34 cellular contexts compared by ENCODE assay signal in the genomic region with DNA sequence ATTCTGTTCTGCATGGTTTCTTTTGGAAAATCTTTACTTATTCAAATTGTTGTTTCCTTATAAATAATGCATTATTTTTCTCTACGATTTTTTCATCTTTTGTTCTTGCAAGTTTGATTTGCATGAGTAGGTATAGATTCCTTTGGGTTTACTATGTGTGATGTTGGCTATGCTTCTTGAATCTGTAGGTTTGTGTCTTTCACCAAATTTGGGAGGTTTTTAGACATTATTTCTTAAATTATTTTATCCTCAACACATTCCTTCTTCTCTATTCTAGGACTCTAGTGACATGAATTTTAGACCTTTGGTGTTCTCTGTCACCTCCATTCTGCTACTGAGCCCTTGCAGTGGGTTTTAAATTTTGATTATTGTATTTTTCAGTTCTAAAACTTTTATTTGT.
"Had no signal": no experiment of that assay in that cellular context is flagged by ENCODE, and none has a peak within 500 bp of the region (broad histone marks: within the 10 kb centered on the region; RNA-seq: fewer than 3 reads in every experiment).

No MANE protein-coding gene starts in this region.

- H3K36me3 ChIP-seq: cardiac muscle cell had no signal

- H3K4me3 Mint-ChIP-seq: activated B cell treated with CpG ODN at 0.5 μM for 24 hours; activated CD4-positive, alpha-beta memory T cell treated with anti-CD3 and anti-CD28 coated beads for 36 hours; activated CD4-positive, alpha-beta T cell treated with anti-CD3 and anti-CD28 coated beads, Interleukin-2, amount 10 ng/mL, durations not matched to agents 24 days and 14 days; activated CD8-positive, alpha-beta T cell treated with anti-CD3 and anti-CD28 coated beads for 36 hours; activated naive CD4-positive, alpha-beta T cell treated with anti-CD3 and anti-CD28 coated beads for 36 hours; activated naive CD8-positive, alpha-beta T cell treated with anti-CD3 and anti-CD28 coated beads for 36 hours; activated T-cell treated with anti-CD3 and anti-CD28 coated beads, Interleukin-2, amount 50 U/mL, for 4 hours; activated T-cell treated with anti-CD3 and anti-CD28 coated beads, Interleukin-2, amount 50 U/mL, for 72 hours; activated T-helper 1 cell treated with anti-CD3 and anti-CD28 coated beads, Interleukin-12 subunit alpha, Interleukin-12 subunit beta, Interleukin-2, Interleukin-4 antibody, amounts not matched to agents 30 ng/mL and 10 ng/mL and 1 ng/mL, durations not matched to agents 14 hours and 24 hours and 36 hours; activated T-helper 17 cell treated with anti-CD3 and anti-CD28 coated beads, Interleukin-2, amount 50 U/mL, for 72 hours; brain; T-helper 1 cell treated with Interleukin-12 subunit alpha and Interleukin-12 subunit beta and Interleukin-4 antibody, amounts not matched to agents 30 μg/mL and 1 μg/mL, for 36 hours; T-helper 2 cell treated with Interferon-gamma antibody and Interleukin-4, amounts not matched to agents 5 μg/mL and 100 μg/mL, for 36 hours had no signal

- H3K27ac ChIP-seq: ascending aorta, cardiac muscle cell, VCaP had no signal

- H3K27me3 Mint-ChIP-seq: activated B cell treated with CpG ODN at 0.5 μM for 24 hours; activated CD4-positive, alpha-beta memory T cell treated with anti-CD3 and anti-CD28 coated beads for 36 hours; activated CD4-positive, alpha-beta T cell treated with anti-CD3 and anti-CD28 coated beads, Interleukin-2, amount 10 ng/mL, durations not matched to agents 24 days and 14 days; activated CD8-positive, alpha-beta T cell treated with anti-CD3 and anti-CD28 coated beads for 36 hours; activated naive CD8-positive, alpha-beta T cell treated with anti-CD3 and anti-CD28 coated beads for 36 hours; activated T-helper 17 cell treated with anti-CD3 and anti-CD28 coated beads, Interleukin-2, amount 50 U/mL, for 72 hours; brain had no signal

- H3K4me3 ChIP-seq: ascending aorta, cardiac muscle cell had no signal

- H3K4me1 Mint-ChIP-seq: activated B cell treated with CpG ODN at 0.5 μM for 24 hours; activated T-helper 17 cell treated with anti-CD3 and anti-CD28 coated beads, Interleukin-2, amount 50 U/mL, for 72 hours; brain had no signal

- H3K27me3 ChIP-seq: ascending aorta, cardiac muscle cell had no signal

- DNase-seq: activated B cell treated with CpG ODN at 0.5 μM for 24 hours; activated CD4-positive, alpha-beta memory T cell treated with anti-CD3 and anti-CD28 coated beads for 36 hours; activated CD4-positive, alpha-beta T cell treated with anti-CD3 and anti-CD28 coated beads for 4 hours; activated CD4-positive, alpha-beta T cell treated with anti-CD3 and anti-CD28 coated beads, Interleukin-2, amount 10 ng/mL, durations not matched to agents 24 days and 14 days; activated CD4-positive, alpha-beta T cell treated with anti-CD3 and anti-CD28 coated beads, Interleukin-2, amount 50 U/mL, for 1 hour; activated CD4-positive, alpha-beta T cell treated with anti-CD3 and anti-CD28 coated beads, Interleukin-2, amount 50 U/mL, for 4 hours; activated CD4-positive, CD25-positive, alpha-beta regulatory T cell treated with anti-CD3 and anti-CD28 coated beads, Interleukin-2, amount 50 U/mL, for 72 hours; activated CD8-positive, alpha-beta memory T cell treated with anti-CD3 and anti-CD28 coated beads, Interleukin-2, amount 50 U/mL, for 4 hours; activated CD8-positive, alpha-beta T cell treated with anti-CD3 and anti-CD28 coated beads for 36 hours; activated effector memory CD4-positive, alpha-beta T cell treated with anti-CD3 and anti-CD28 coated beads, Interleukin-2, amount 50 U/mL, for 16 hours; activated gamma-delta T cell treated with Interleukin-2 at 50 U/mL for 16 hours; activated naive CD4-positive, alpha-beta T cell; activated naive CD4-positive, alpha-beta T cell treated with anti-CD3 and anti-CD28 coated beads for 36 hours; activated naive CD4-positive, alpha-beta T cell treated with anti-CD3 and anti-CD28 coated beads, Interleukin-2, amount 50 U/mL, for 16 hours; activated naive CD8-positive, alpha-beta T cell treated with anti-CD3 and anti-CD28 coated beads for 36 hours; activated T-cell treated with anti-CD3 and anti-CD28 coated beads for 4 hours; activated T-cell treated with anti-CD3 and anti-CD28 coated beads, Interleukin-2, amount 50 U/mL, for 1 hour; activated T-cell treated with anti-CD3 and anti-CD28 coated beads, Interleukin-2, amount 50 U/mL, for 4 hours; activated T-cell treated with anti-CD3 and anti-CD28 coated beads, Interleukin-2, amount 50 U/mL, for 72 hours; amygdala; anterior cingulate cortex; caudate nucleus; T-helper 1 cell; T-helper 2 cell; T-helper 9 cell had no signal

- H3K27ac Mint-ChIP-seq: activated B cell treated with CpG ODN at 0.5 μM for 24 hours; activated CD4-positive, alpha-beta memory T cell treated with anti-CD3 and anti-CD28 coated beads for 36 hours; activated CD4-positive, alpha-beta T cell treated with anti-CD3 and anti-CD28 coated beads, Interleukin-2, amount 10 ng/mL, durations not matched to agents 24 days and 14 days; activated CD8-positive, alpha-beta T cell treated with anti-CD3 and anti-CD28 coated beads for 36 hours; activated naive CD4-positive, alpha-beta T cell treated with anti-CD3 and anti-CD28 coated beads for 36 hours; activated naive CD4-positive, alpha-beta T cell treated with anti-CD3 and anti-CD28 coated beads, Interleukin-2, amount 50 U/mL, for 72 hours; activated naive CD8-positive, alpha-beta T cell treated with anti-CD3 and anti-CD28 coated beads for 36 hours; activated T-cell treated with anti-CD3 and anti-CD28 coated beads, Interleukin-2, amount 50 U/mL, for 72 hours; activated T-helper 1 cell treated with anti-CD3 and anti-CD28 coated beads, Interleukin-12 subunit alpha, Interleukin-12 subunit beta, Interleukin-2, Interleukin-4 antibody, amounts not matched to agents 30 ng/mL and 10 ng/mL and 1 ng/mL, durations not matched to agents 14 hours and 24 hours and 36 hours; activated T-helper 17 cell treated with anti-CD3 and anti-CD28 coated beads, Interleukin-2, amount 50 U/mL, for 72 hours; brain; T-helper 1 cell treated with Interleukin-12 subunit alpha and Interleukin-12 subunit beta and Interleukin-4 antibody, amounts not matched to agents 30 μg/mL and 1 μg/mL, for 36 hours; T-helper 2 cell treated with Interferon-gamma antibody and Interleukin-4, amounts not matched to agents 5 μg/mL and 100 μg/mL, for 36 hours had no signal

- H3K4me1 ChIP-seq: ascending aorta had no signal
